ENCODE assay signal across 15 cellular contexts in genomic region chr5:168916266-168916665, GRCh38.
DNase-seq lines count a peak whose midpoint lies in the region; ATAC-seq and TF ChIP-seq lines count a peak whose summit lies in the region.
"Had no signal": no experiment of that assay in that cellular context is flagged by ENCODE, and none has a peak within 500 bp of the region (broad histone marks: within the 10 kb centered on the region; RNA-seq: fewer than 3 reads in every experiment).

No MANE protein-coding gene starts in this region.

- H2AFZ ChIP-seq in neural cell (ENCODE audit: low read depth, low read length): no peak overlapping the region

- no peaks in the 10 kb centered on the region for H3K36me3 ChIP-seq in left ventricle myocardium inferior
- no peaks in the 10 kb centered on the region for H3K36me3 ChIP-seq in neural cell (ENCODE audit: insufficient read depth, low read length)

- H3K4me3 Mint-ChIP-seq in glutamatergic neuron (ENCODE audit: unreplicated experiment): no peak overlapping the region
- H3K4me3 Mint-ChIP-seq: activated CD8-positive, alpha-beta T cell treated with anti-CD3 and anti-CD28 coated beads for 36 hours; T-helper 1 cell treated with Interleukin-12 subunit alpha and Interleukin-12 subunit beta and Interleukin-4 antibody, amounts not matched to agents 30 μg/mL and 1 μg/mL, for 36 hours had no signal

- no peaks in the 10 kb centered on the region for H3K9me2 ChIP-seq in neural cell (ENCODE audit: insufficient read depth, low read length)

- peak overlapping the region; percentile 52 for H3K4me2 ChIP-seq in neural cell (ENCODE audit: low read length)

- H3K36me3 Mint-ChIP-seq in glutamatergic neuron (ENCODE audit: unreplicated experiment): no peaks in the 10 kb centered on the region

- no peaks in the 10 kb centered on the region for H3K4me1 ChIP-seq in left ventricle myocardium inferior

- no peaks in the 10 kb centered on the region for H3K9me3 Mint-ChIP-seq in glutamatergic neuron (ENCODE audit: unreplicated experiment)
- H3K9me3 Mint-ChIP-seq: activated CD8-positive, alpha-beta T cell treated with anti-CD3 and anti-CD28 coated beads for 36 hours; T-helper 1 cell treated with Interleukin-12 subunit alpha and Interleukin-12 subunit beta and Interleukin-4 antibody, amounts not matched to agents 30 μg/mL and 1 μg/mL, for 36 hours had no signal

- TF ChIP-seq CTCF in left ventricle myocardium inferior (IDR thresholded peaks at IDR 0.05; ENCODE audit: borderline replicate concordance): no peak
- TF ChIP-seq CTCF in glutamatergic neuron (IDR thresholded peaks at IDR 0.05; ENCODE audit: partially characterized antibody, unreplicated experiment): no peak
- no peak for TF ChIP-seq CTCF in neural cell (IDR thresholded peaks at IDR 0.05; ENCODE audit: poor library complexity, severe bottlenecking)

- H3K27ac ChIP-seq in left ventricle myocardium inferior (replicated peaks): no peak overlapping the region
- no peak overlapping the region for H3K27ac ChIP-seq in neural cell (ENCODE audit: low read length)

- DNase-seq in Right ventricle myocardium inferior (ENCODE audit: missing footprints) (no peak), left ventricle myocardium inferior (no peak), glutamatergic neuron (peak; percentile 27), ureter (ENCODE audit: low spot score) (peak; percentile 78), NCI-H748 (lab: John Stamatoyannopoulos, UW; ENCODE audit: unreplicated experiment) (no peak), GM19240 (ENCODE audit: insufficient read length, low spot score) (no peak), NCI-H187 (lab: John Stamatoyannopoulos, UW) (no peak)
- DNase-seq: activated CD8-positive, alpha-beta T cell treated with anti-CD3 and anti-CD28 coated beads for 36 hours; activated naive CD4-positive, alpha-beta T cell; NCI-H2081 treated with DMSO at 0.1 percent for 48 hours; OCI-M1; posterior cingulate gyrus had no signal

- intact Hi-C loops in Right ventricle myocardium inferior (cut with DNase I): no loop called here
- intact Hi-C loops in left ventricle myocardium inferior (cut with micrococcal nuclease): no loop called here

- H3K9me3 ChIP-seq in left ventricle myocardium inferior (replicated peaks): no peaks in the 10 kb centered on the region
- H3K9me3 ChIP-seq in neural cell (ENCODE audit: low read length): no peaks in the 10 kb centered on the region

- H3K27ac Mint-ChIP-seq in glutamatergic neuron (ENCODE audit: unreplicated experiment): no peak overlapping the region
- H3K27ac Mint-ChIP-seq: activated CD8-positive, alpha-beta T cell treated with anti-CD3 and anti-CD28 coated beads for 36 hours; T-helper 1 cell treated with Interleukin-12 subunit alpha and Interleukin-12 subunit beta and Interleukin-4 antibody, amounts not matched to agents 30 μg/mL and 1 μg/mL, for 36 hours had no signal

- H3K27me3 Mint-ChIP-seq in glutamatergic neuron (ENCODE audit: unreplicated experiment): no peaks in the 10 kb centered on the region

- H3K4me1 Mint-ChIP-seq in glutamatergic neuron (ENCODE audit: low read depth, unreplicated experiment): no peaks in the 10 kb centered on the region

- no peak for TF ChIP-seq RAD21 in neural cell (conservative IDR thresholded peaks at IDR 0.05)

- TF ChIP-seq EP300 in neural cell (conservative IDR thresholded peaks at IDR 0.05; ENCODE audit: poor library complexity, severe bottlenecking): no peak

- peak; percentile 54 for ATAC-seq in Right ventricle myocardium inferior
- ATAC-seq: activated CD8-positive, alpha-beta T cell treated with anti-CD3 and anti-CD28 coated beads for 36 hours; K562 had no signal

- no peaks in the 10 kb centered on the region for H3K79me2 ChIP-seq in neural cell (replicated peaks; ENCODE audit: insufficient read depth, low read length)

- no peak overlapping the region for H3K4me3 ChIP-seq in left ventricle myocardium inferior
- no peak overlapping the region for H3K4me3 ChIP-seq in neural cell (ENCODE audit: low read length)
- H3K4me3 ChIP-seq: K562 had no signal

- H3K9ac ChIP-seq in neural cell (ENCODE audit: low read length): no peak overlapping the region

- H3K27me3 ChIP-seq in left ventricle myocardium inferior (ENCODE audit: low read depth): peaks cover 24% of the 10 kb centered on the region
- H3K27me3 ChIP-seq in neural cell (ENCODE audit: insufficient read depth, low read depth, low read length): peaks cover 15% of the 10 kb centered on the region

- no peaks in the 10 kb centered on the region for H3F3A ChIP-seq in neural cell (ENCODE audit: insufficient read depth, low read length, poor library complexity, severe bottlenecking)

- no peaks in the 10 kb centered on the region for H4K20me1 ChIP-seq in neural cell (ENCODE audit: insufficient read depth)

TF ChIP-seq in neural cell, 6 proteins besides CTCF, POLR2A, EP300 and RAD21:
- TF ChIP-seq REST (IDR thresholded peaks at IDR 0.05; ENCODE audit: borderline replicate concordance) (no peak), TAF1 (IDR thresholded peaks at IDR 0.05; ENCODE audit: low read depth) (no peak), POLR2AphosphoS5 (IDR thresholded peaks at IDR 0.05) (no peak), SMC3 (conservative IDR thresholded peaks at IDR 0.05; ENCODE audit: poor library complexity) (no peak), MXI1 (conservative IDR thresholded peaks at IDR 0.05; ENCODE audit: poor library complexity, severe bottlenecking) (no peak), EZH2 (IDR thresholded peaks at IDR 0.05; ENCODE audit: borderline replicate concordance, insufficient read depth, low read length, poor library complexity, severe bottlenecking) (no peak)

Comparison
In these comparisons a context has a peak if more than half of its experiments do, and no peak if none do; other contexts are left out.
1. DNase-seq: peak in glutamatergic neuron (single experiment) and ureter (single experiment); none in Right ventricle myocardium inferior (single experiment), left ventricle myocardium inferior (single experiment), NCI-H748 (single experiment), GM19240 (single experiment) and NCI-H187 (0 of 2).